Comparison of ENCODE assay signal across 15 cellular contexts in the genomic region with DNA sequence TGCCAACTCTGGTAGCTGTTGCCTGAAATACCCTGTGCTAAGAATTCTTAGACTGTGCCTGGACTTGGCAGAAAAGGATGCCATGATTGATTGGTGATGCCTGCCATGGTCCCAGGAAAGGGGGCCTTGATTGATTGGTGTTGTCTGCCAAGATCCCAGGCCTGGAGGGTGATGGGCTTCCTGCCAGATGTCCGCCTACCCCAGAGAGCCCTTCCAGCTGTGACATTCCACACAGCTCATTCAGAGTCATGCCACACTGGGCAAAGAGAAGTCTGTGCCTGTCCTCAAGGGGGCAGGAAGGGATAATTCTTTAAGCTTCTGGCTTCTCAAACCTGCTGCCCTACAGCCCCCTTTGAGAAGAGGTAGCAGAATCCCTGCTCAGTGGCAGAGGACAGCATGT. TPM values are rescaled to one million over a fixed set of nuclear protein-coding genes. Genes with fewer than 3 reads are reported as not detected.
DNase-seq lines count a peak whose midpoint lies in the region; ATAC-seq, FAIRE-seq and TF ChIP-seq lines count a peak whose summit lies in the region.
"Had no signal": no experiment of that assay in that cellular context is flagged by ENCODE, and none has a peak within 500 bp of the region (broad histone marks: within the 10 kb centered on the region; RNA-seq: fewer than 3 reads in every experiment).

No MANE protein-coding gene starts in this region.

- H2BK5ac ChIP-seq in neuronal stem cell (ENCODE audit: low read length): no peak overlapping the region

- H3K4me2 ChIP-seq in A549 (no peak overlapping the region), neuronal stem cell (ENCODE audit: insufficient read depth, low read length, poor library complexity, severe bottlenecking) (no peak overlapping the region)
- H3K4me2 ChIP-seq: BLaER1 treated with 17β-estradiol and CSF1 and Interleukin-3, amounts not matched to agents 10 nM and 100 nM had no signal

- no peak for TF ChIP-seq POLR2A in A549 (IDR thresholded peaks at IDR 0.05; ENCODE audit: low read length)
- TF ChIP-seq POLR2A in spleen (IDR thresholded peaks at IDR 0.05): no peak

- DNase-seq in A549 (ENCODE audit: low read depth in 1 of 2, low spot score in 1 of 2) (peak; percentile 36 to 39), ELR (ENCODE audit: low read depth) (peak; percentile 34), RKO (ENCODE audit: low spot score) (peak; percentile 43), foreskin keratinocyte (peak; percentile 16 to 37), neuronal stem cell (ENCODE audit: low spot score) (no peak), spleen (no peak)
- no peak for DNase-seq in activated naive CD4-positive, alpha-beta T cell treated with Interleukin-2 at 50 U/mL for 16 hours
- DNase-seq: kidney; stimulated activated naive B cell treated with anti-CD40 and anti-IgM and Interleukin-4, amounts not matched to agents 10 μg/mL and 1 μg/mL and 100 μg/mL, for 72 hours; T-helper 9 cell had no signal

- TF ChIP-seq RAD21 in A549 (conservative IDR thresholded peaks at IDR 0.05 in 1 of 2, IDR thresholded peaks at IDR 0.05 in 1 of 2): peak in 1 of 2 experiments; percentile 51; a peak in 2 of 5 replicates

- WGBS in A549 (ENCODE audit: missing lambda C conversion rate): 20% methylated on average over 1 of the region's 1 CpG
- no CpG with 5 or more reads among the region's 1 CpG for WGBS in neuronal stem cell (ENCODE audit: extremely low coverage in 2 of 2, insufficient read length in 2 of 2, insufficient replicate concordance in 1 of 2), 2 donors
- 27 to 56% (median 44%) methylated on average over 1 of the region's 1 CpG for WGBS in spleen, 5 donors

- H3K36me3 ChIP-seq in neuronal stem cell (replicated peaks in 1 of 2; ENCODE audit: control insufficient read depth in 2 of 2, insufficient read depth in 2 of 2, low read length in 2 of 2): no peaks in the 10 kb centered on the region
- H3K36me3 ChIP-seq in spleen: no peaks in the 10 kb centered on the region
- H3K36me3 ChIP-seq: BLaER1 treated with 17β-estradiol and CSF1 and Interleukin-3, amounts not matched to agents 10 nM and 100 nM had no signal

- no peak for FAIRE-seq in A549 (lab: Jason Lieb, UNC)
- FAIRE-seq: kidney had no signal

- H4K91ac ChIP-seq in neuronal stem cell (ENCODE audit: low read depth, low read length, poor library complexity): no peak overlapping the region

- H3K27me3 ChIP-seq in foreskin keratinocyte: peaks cover 16% of the 10 kb centered on the region
- no peaks in the 10 kb centered on the region for H3K27me3 ChIP-seq in neuronal stem cell (ENCODE audit: control insufficient read depth in 3 of 3, insufficient read depth in 3 of 3, low read depth in 1 of 3, low read length in 3 of 3)
- H3K27me3 ChIP-seq in spleen (replicated peaks in 1 of 7): peaks cover 0 to 71% (median 0%) of the 10 kb centered on the region in 7 donors
- H3K27me3 ChIP-seq: BLaER1 treated with 17β-estradiol and CSF1 and Interleukin-3, amounts not matched to agents 10 nM and 100 nM had no signal

- H3K23ac ChIP-seq in neuronal stem cell (ENCODE audit: low read depth, low read length, poor library complexity): no peak overlapping the region

- TF ChIP-seq EP300 in A549 (IDR thresholded peaks at IDR 0.05): no peak

- intact Hi-C loops in spleen (cut with DNase I; ENCODE audit: low total_unique reads): no loop called here

- H2AK5ac ChIP-seq in neuronal stem cell (ENCODE audit: low read depth, low read length): no peak overlapping the region

- H2AFZ ChIP-seq in neuronal stem cell (ENCODE audit: low read length): no peak overlapping the region

- H3K9me3 ChIP-seq in A549 (no peaks in the 10 kb centered on the region), neuronal stem cell (replicated peaks in 1 of 2; ENCODE audit: control insufficient read depth in 2 of 2, insufficient read depth in 1 of 2, low read depth in 1 of 2, low read length in 2 of 2) (no peaks in the 10 kb centered on the region), spleen (no peaks in the 10 kb centered on the region)
- H3K9me3 ChIP-seq: BLaER1 treated with 17β-estradiol and CSF1 and Interleukin-3, amounts not matched to agents 10 nM and 100 nM had no signal

- TF ChIP-seq CTCF in A549 (IDR thresholded peaks at IDR 0.05) (peak; percentile 16; the same call in 1 of the 3 replicates), foreskin keratinocyte (conservative IDR thresholded peaks at IDR 0.05) (peak; percentile 43), spleen (IDR thresholded peaks at IDR 0.05 in 8 of 11, conservative IDR thresholded peaks at IDR 0.05 in 3 of 11) (no peak)

- CTCF ChIA-PET in A549 (lab: Yijun Ruan, JAX): interaction anchor here (0.7 to 1.7 kb wide), 8 partner anchors 12 to 138 kb away, joined by 3 to 8 read pairs (median 4); no protein-coding TSS in a partner anchor

- POLR2A ChIA-PET in A549 (lab: Yijun Ruan, JAX): no interaction called here

- no peak overlapping the region for H3K4ac ChIP-seq in neuronal stem cell (ENCODE audit: low read length)

- no peak overlapping the region for H3K18ac ChIP-seq in neuronal stem cell (ENCODE audit: low read length)

- no peak overlapping the region for H4K8ac ChIP-seq in neuronal stem cell (ENCODE audit: low read depth, low read length)

- H3K9ac ChIP-seq in neuronal stem cell (ENCODE audit: low read depth, low read length, poor library complexity): no peak overlapping the region
- H3K9ac ChIP-seq: BLaER1 treated with 17β-estradiol and CSF1 and Interleukin-3, amounts not matched to agents 10 nM and 100 nM had no signal

- no peaks in the 10 kb centered on the region for H3K79me1 ChIP-seq in neuronal stem cell (ENCODE audit: low read depth, low read length)

- peak; percentile 41 to 85; a peak in 3 of 6 replicates for ATAC-seq in A549
- peak; percentile 23 for ATAC-seq in foreskin keratinocyte
- ATAC-seq in HG02973 (IDR thresholded peaks at IDR 0.05; ENCODE audit: unreplicated experiment): no peak
- ATAC-seq: esophagus mucosa; stimulated activated naive B cell treated with anti-CD40 and anti-IgM and Interleukin-4, amounts not matched to agents 10 μg/mL and 1 μg/mL and 100 μg/mL, for 72 hours had no signal

- no peak overlapping the region for H2BK12ac ChIP-seq in neuronal stem cell (ENCODE audit: low read length)

- no peak overlapping the region for H3K27ac ChIP-seq in A549
- H3K27ac ChIP-seq in foreskin keratinocyte: no peak overlapping the region
- H3K27ac ChIP-seq in neuronal stem cell (replicated peaks; ENCODE audit: low read length): no peak overlapping the region
- no peak overlapping the region for H3K27ac ChIP-seq in spleen
- H3K27ac ChIP-seq: BLaER1 treated with 17β-estradiol and CSF1 and Interleukin-3, amounts not matched to agents 10 nM and 100 nM had no signal

- H2BK15ac ChIP-seq in neuronal stem cell (ENCODE audit: low read length): no peak overlapping the region

- no peak overlapping the region for H3K4me3 ChIP-seq in A549
- no peak overlapping the region for H3K4me3 ChIP-seq in neuronal stem cell (ENCODE audit: low read length in 2 of 2)
- no peak overlapping the region for H3K4me3 ChIP-seq in spleen
- H3K4me3 ChIP-seq: BLaER1 treated with 17β-estradiol and CSF1 and Interleukin-3, amounts not matched to agents 10 nM and 100 nM had no signal

- H2BK120ac ChIP-seq in neuronal stem cell (ENCODE audit: low read depth, low read length): no peak overlapping the region

- no peak overlapping the region for H3K14ac ChIP-seq in neuronal stem cell (ENCODE audit: low read length)

- H3K4me1 ChIP-seq in A549 (no peaks in the 10 kb centered on the region), foreskin keratinocyte (no peaks in the 10 kb centered on the region), neuronal stem cell (ENCODE audit: control insufficient read depth in 2 of 2, insufficient read depth in 1 of 2, low read depth in 1 of 2, low read length in 2 of 2) (no peaks in the 10 kb centered on the region), spleen (no peaks in the 10 kb centered on the region)
- H3K4me1 ChIP-seq: BLaER1 treated with 17β-estradiol and CSF1 and Interleukin-3, amounts not matched to agents 10 nM and 100 nM had no signal

TF ChIP-seq in A549, 52 proteins besides CTCF, POLR2A, EP300 and RAD21:
- TF ChIP-seq SMC3 (IDR thresholded peaks at IDR 0.05) (0 out of 3 replicates have a peak, but pooled peaks have one; percentile 8), RARB (CRISPR knock-in tag; IDR thresholded peaks at IDR 0.05) (no peak), CHD4 (IDR thresholded peaks at IDR 0.05; ENCODE audit: borderline replicate concordance) (no peak), FOSB (CRISPR knock-in tag; IDR thresholded peaks at IDR 0.05) (no peak), HDAC2 (IDR thresholded peaks at IDR 0.05) (no peak)

RNA-seq across cellular contexts. Expression of a gene that starts 24.6 kb away (rescaled TPM):
- polyA plus RNA-seq in A549 (2011; rRNA removed): 0.39 and 0.56 TPM in 2 replicates
- 0.73 and 0.95 TPM in 2 replicates for polyA plus RNA-seq in A549 (2012; cell fraction: cytosol; rRNA removed)
- polyA plus RNA-seq in A549 (2012; cell fraction: nucleus; rRNA removed): 1.00 and 1.1 TPM in 2 replicates
- polyA plus RNA-seq in A549 (2017; fragmentation: RNase III; extraction: RNeasy Plus Mini Kit Qiagen cat#74134 plus additional on column Dnase treatment): 1.3 to 1.6 TPM (median 1.3 TPM) in 3 replicates
- 0.83 and 0.91 TPM in 2 replicates for polyA minus RNA-seq in A549 (2011; rRNA and poly(A)+ RNA removed)
- not detected in 2 replicates for total RNA-seq in foreskin keratinocyte
- not detected in 2 replicates for polyA plus RNA-seq in foreskin keratinocyte
- polyA plus RNA-seq in neuronal stem cell (2013, experiment 1 of 2): 2.9 TPM
- 3.0 TPM for polyA plus RNA-seq in neuronal stem cell (2013, experiment 2 of 2)
- total RNA-seq in spleen: not detected
- under 1 TPM in 2 of 3 donors, not detected in 1; under 0.01 to 0.02 TPM for polyA plus RNA-seq in spleen
- total RNA-seq: OCI-LY7 had no signal

RNA-seq across cellular contexts. Expression of a gene that starts 40.1 kb away (rescaled TPM):
- polyA plus RNA-seq in A549 (2011; rRNA removed) (0.33 and 0.49 TPM in 2 replicates), A549 (2017; fragmentation: RNase III; extraction: RNeasy Plus Mini Kit Qiagen cat#74134 plus additional on column Dnase treatment) (0.41 to 0.67 TPM (median 0.43 TPM) in 3 replicates), foreskin keratinocyte (0.01 TPM in 1 of 2 replicates, not detected in the other), spleen (under 1 TPM in 2 of 3 donors, not detected in 1; 0.06 to 0.08 TPM)
- 0.73 and 1.3 TPM in 2 replicates for polyA plus RNA-seq in A549 (2012; cell fraction: cytosol; rRNA removed)
- 0.76 and 0.90 TPM in 2 replicates for polyA plus RNA-seq in A549 (2012; cell fraction: nucleus; rRNA removed)
- 0.58 and 0.66 TPM in 2 replicates for polyA minus RNA-seq in A549 (2011; rRNA and poly(A)+ RNA removed)
- total RNA-seq in foreskin keratinocyte (not detected in 2 replicates), spleen (under 1 TPM in 5 of 7 donors, not detected in 2; 0.17 to 0.92 (median 0.47) TPM)
- 0.08 TPM for polyA plus RNA-seq in neuronal stem cell (2013, experiment 1 of 2)
- polyA plus RNA-seq in neuronal stem cell (2013, experiment 2 of 2): 0.04 TPM
- total RNA-seq: neural crest cell, OCI-LY7 had no signal

Comparison
In these comparisons a context has a peak if more than half of its experiments do, and no peak if none do; other contexts are left out.
1. DNase-seq: peak in A549 (2 of 2), ELR (single experiment), RKO (single experiment) and foreskin keratinocyte (2 of 2); none in neuronal stem cell (single experiment), activated naive CD4-positive, alpha-beta T cell treated with Interleukin-2 at 50 U/mL for 16 hours (single experiment) and spleen (single experiment).
2. CTCF ChIP-seq: peak in A549 (single experiment) and foreskin keratinocyte (single experiment); none in spleen (0 of 11).